ENCODE assay signal across 32 cellular contexts in genomic region chr1:185213086-185213485, GRCh38. TPM values are rescaled to one million over a fixed set of nuclear protein-coding genes. Genes with fewer than 3 reads are reported as not detected.
DNase-seq lines count a peak whose midpoint lies in the region; ATAC-seq and TF ChIP-seq lines count a peak whose summit lies in the region.
"Had no signal": no experiment of that assay in that cellular context is flagged by ENCODE, and none has a peak within 500 bp of the region (broad histone marks: within the 10 kb centered on the region; RNA-seq: fewer than 3 reads in every experiment).

No MANE protein-coding gene starts in this region.

- peaks cover 26 to 31% (median 31%) of the 10 kb centered on the region in 3 donors for H3K36me3 ChIP-seq in tibial artery
- H3K36me3 ChIP-seq: adrenal gland, neutrophil had no signal

- H3K4me1 ChIP-seq in tibial artery = no peaks in the 10 kb centered on the region
- H3K4me1 ChIP-seq: right atrium auricular region, spleen had no signal

- no peaks in the 10 kb centered on the region for H3K27me3 Mint-ChIP-seq in HFFc6 (ENCODE audit: insufficient read depth)
- H3K27me3 Mint-ChIP-seq: activated CD4-positive, alpha-beta memory T cell treated with anti-CD3 and anti-CD28 coated beads, Interleukin-2, amount 10 ng/mL, durations not matched to agents 7 days and 5 days; CD8-positive, alpha-beta memory T cell; naive thymus-derived CD4-positive, alpha-beta T cell; T-helper 17 cell had no signal

- TF ChIP-seq CTCF in HFFc6 (IDR thresholded peaks at IDR 0.05) (no peak), cardiac fibroblast (IDR thresholded peaks at IDR 0.05; ENCODE audit: low read depth, low read length) (no peak), tibial artery (IDR thresholded peaks at IDR 0.05) (no peak), GM10248 (IDR thresholded peaks at IDR 0.05; ENCODE audit: control extremely low read depth, extremely low read depth, low read depth, missing control alignments) (no peak)

- H3K27ac ChIP-seq in tibial artery = no peak overlapping the region
- H3K27ac ChIP-seq: adrenal gland, neutrophil, right atrium auricular region, spleen had no signal

- H3K4me3 ChIP-seq in cardiac fibroblast (replicated peaks in 1 of 2; ENCODE audit: low read depth in 2 of 2, low read length in 2 of 2) = no peak overlapping the region
- H3K4me3 ChIP-seq in tibial artery = no peak overlapping the region
- H3K4me3 ChIP-seq: adrenal gland, K562, right atrium auricular region, spleen had no signal

- H3K4me1 Mint-ChIP-seq in HFFc6 (ENCODE audit: low read depth) = peaks cover 20% of the 10 kb centered on the region
- H3K4me1 Mint-ChIP-seq: activated CD4-positive, alpha-beta memory T cell treated with anti-CD3 and anti-CD28 coated beads, Interleukin-2, amount 10 ng/mL, durations not matched to agents 7 days and 5 days; CD8-positive, alpha-beta memory T cell; naive thymus-derived CD4-positive, alpha-beta T cell; T-helper 17 cell had no signal

- CTCF ChIA-PET in HEK293T (lab: Yijun Ruan, JAX) (interaction anchor here (0.6 kb wide), 1 partner anchor 433 kb away, joined by 4 read pairs; no protein-coding TSS in a partner anchor), GM10248 (lab: Yijun Ruan, JAX) (no interaction called here)

- peaks cover 4% of the 10 kb centered on the region; the same call in 1 of the 2 replicates for H3K9me3 Mint-ChIP-seq in HFFc6

- no peak overlapping the region for H3K4me3 Mint-ChIP-seq in HFFc6
- H3K4me3 Mint-ChIP-seq: activated CD4-positive, alpha-beta memory T cell treated with anti-CD3 and anti-CD28 coated beads, Interleukin-2, amount 10 ng/mL, durations not matched to agents 7 days and 5 days; activated T-helper 1 cell treated with anti-CD3 and anti-CD28 coated beads, Interleukin-12 subunit alpha, Interleukin-12 subunit beta, Interleukin-2, Interleukin-4 antibody, amounts not matched to agents 30 ng/mL and 10 ng/mL and 1 ng/mL, durations not matched to agents 14 hours and 24 hours and 36 hours; CD8-positive, alpha-beta memory T cell; naive thymus-derived CD4-positive, alpha-beta T cell; T-helper 17 cell had no signal

- peak; percentile 8 for DNase-seq in AG08395 (ENCODE audit: low spot score)
- DNase-seq in HFFc6 = peak; percentile 6
- DNase-seq in cardiac fibroblast (ENCODE audit: low read depth in 2 of 2) = peak; percentile 3 to 47
- DNase-seq in iris pigment epithelial cell (ENCODE audit: low read depth) = peak; percentile 73
- no peak for DNase-seq in HEK293T (ENCODE audit: extremely low spot score)
- no peak for DNase-seq in tibial artery
- DNase-seq in GM10248 (ENCODE audit: extremely low spot score) = no peak
- DNase-seq: activated CD4-positive, alpha-beta memory T cell treated with anti-CD3 and anti-CD28 coated beads, Interleukin-2, amount 10 ng/mL, durations not matched to agents 7 days and 5 days; activated CD4-positive, CD25-positive, alpha-beta regulatory T cell treated with anti-CD3 and anti-CD28 coated beads, Interleukin-2, amount 50 U/mL, for 72 hours; activated CD8-positive, alpha-beta memory T cell treated with anti-CD3 and anti-CD28 coated beads, Interleukin-2, amount 50 U/mL, for 48 hours; activated naive CD4-positive, alpha-beta T cell treated with Interleukin-2 at 50 U/mL for 16 hours; adrenal gland; CD8-positive, alpha-beta memory T cell; islet precursor cell; left ventricle myocardium superior; naive thymus-derived CD4-positive, alpha-beta T cell; NCI-H1092 treated with DMSO at 0.1 percent for 48 hours; NCI-H187; NCI-H2171 treated with DMSO at 0.1 percent for 48 hours; NCI-H524; OCI-M1; posterior cingulate gyrus; spleen; stimulated activated CD4-positive, alpha-beta T cell treated with anti-CD3 and anti-CD28 coated beads, Interleukin-2, amount 100 ng/mL, for 24 hours; stimulated activated naive CD8-positive, alpha-beta T cell treated with anti-CD3 and anti-CD28 coated beads, Interleukin-15, Interleukin-2, amounts not matched to agents 100 U/mL and 50 U/mL, for 24 hours; T-helper 17 cell had no signal

- H3K27ac Mint-ChIP-seq in HFFc6 = no peak overlapping the region
- H3K27ac Mint-ChIP-seq: activated CD4-positive, alpha-beta memory T cell treated with anti-CD3 and anti-CD28 coated beads, Interleukin-2, amount 10 ng/mL, durations not matched to agents 7 days and 5 days; activated T-helper 1 cell treated with anti-CD3 and anti-CD28 coated beads, Interleukin-12 subunit alpha, Interleukin-12 subunit beta, Interleukin-2, Interleukin-4 antibody, amounts not matched to agents 30 ng/mL and 10 ng/mL and 1 ng/mL, durations not matched to agents 14 hours and 24 hours and 36 hours; CD8-positive, alpha-beta memory T cell; naive thymus-derived CD4-positive, alpha-beta T cell; T-helper 17 cell had no signal

- H3K9me3 ChIP-seq in tibial artery = no peaks in the 10 kb centered on the region
- H3K9me3 ChIP-seq: adrenal gland, neutrophil had no signal

- no peak for ATAC-seq in GM21381 (IDR thresholded peaks at IDR 0.05; ENCODE audit: unreplicated experiment)
- ATAC-seq: HCT116; K562; left ventricle myocardium superior; naive thymus-derived CD4-positive, alpha-beta T cell; stimulated activated naive CD8-positive, alpha-beta T cell treated with anti-CD3 and anti-CD28 coated beads, Interleukin-15, Interleukin-2, amounts not matched to agents 100 U/mL and 50 U/mL, for 24 hours; T-helper 17 cell had no signal

- no peaks in the 10 kb centered on the region for H3K27me3 ChIP-seq in tibial artery
- H3K27me3 ChIP-seq: adrenal gland, neutrophil, right atrium auricular region, spleen had no signal

- H3K36me3 Mint-ChIP-seq in HFFc6 (ENCODE audit: low read depth) = peaks cover 17% of the 10 kb centered on the region

- POLR2A ChIA-PET in HEK293T (lab: Yijun Ruan, JAX) = no interaction called here
- POLR2A ChIA-PET in GM10248 (lab: Yijun Ruan, JAX) = no interaction called here

- intact Hi-C loops in tibial artery (cut with DNase I; ENCODE audit: low total_unique reads) = no loop called here

TF ChIP-seq in HEK293T, 16 proteins besides CTCF, POLR2A, EP300 and RAD21:
- no peak for TF ChIP-seq LEF1 (IDR thresholded peaks at IDR 0.05; ENCODE audit: borderline replicate concordance)

RNA-seq across cellular contexts. Expression of gene SWT1, which starts 56.1 kb away (rescaled TPM):
- 1 to 10 TPM; 1.7 to 2.5 (median 2.1) TPM for total RNA-seq in HFFc6 (2021; fragmentation: NEBNext Ultra II Directional; extraction: Animal tissue kit (Norgen Biotek cat#: 25700))

RNA-seq across cellular contexts. Expression of gene TRMT1L, which starts 56.3 kb away (rescaled TPM):
- total RNA-seq in HFFc6 (2021; fragmentation: NEBNext Ultra II Directional; extraction: Animal tissue kit (Norgen Biotek cat#: 25700)) = 10 to 100 TPM; 12.7 to 21.1 (median 14.7) TPM

Comparison
In these comparisons a context has a peak if more than half of its experiments do, and no peak if none do; other contexts are left out.
1. DNase-seq: peak in AG08395 (single experiment), HFFc6 (single experiment), cardiac fibroblast (2 of 2) and iris pigment epithelial cell (single experiment); none in HEK293T (single experiment), tibial artery (0 of 2) and GM10248 (single experiment).